8 cellular contexts compared by ENCODE assay signal in the genomic region with DNA sequence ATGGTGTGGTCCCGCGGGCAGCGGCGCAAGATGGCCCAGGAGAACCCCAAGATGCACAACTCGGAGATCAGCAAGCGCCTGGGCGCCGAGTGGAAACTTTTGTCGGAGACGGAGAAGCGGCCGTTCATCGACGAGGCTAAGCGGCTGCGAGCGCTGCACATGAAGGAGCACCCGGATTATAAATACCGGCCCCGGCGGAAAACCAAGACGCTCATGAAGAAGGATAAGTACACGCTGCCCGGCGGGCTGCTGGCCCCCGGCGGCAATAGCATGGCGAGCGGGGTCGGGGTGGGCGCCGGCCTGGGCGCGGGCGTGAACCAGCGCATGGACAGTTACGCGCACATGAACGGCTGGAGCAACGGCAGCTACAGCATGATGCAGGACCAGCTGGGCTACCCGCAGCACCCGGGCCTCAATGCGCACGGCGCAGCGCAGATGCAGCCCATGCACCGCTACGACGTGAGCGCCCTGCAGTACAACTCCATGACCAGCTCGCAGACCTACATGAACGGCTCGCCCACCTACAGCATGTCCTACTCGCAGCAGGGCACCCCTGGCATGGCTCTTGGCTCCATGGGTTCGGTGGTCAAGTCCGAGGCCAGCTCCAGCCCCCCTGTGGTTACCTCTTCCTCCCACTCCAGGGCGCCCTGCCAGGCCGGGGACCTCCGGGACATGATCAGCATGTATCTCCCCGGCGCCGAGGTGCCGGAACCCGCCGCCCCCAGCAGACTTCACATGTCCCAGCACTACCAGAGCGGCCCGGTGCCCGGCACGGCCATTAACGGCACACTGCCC. TPM values are rescaled to one million over a fixed set of nuclear protein-coding genes. Genes with fewer than 3 reads are reported as not detected.
DNase-seq lines count a peak whose midpoint lies in the region; TF ChIP-seq lines count a peak whose summit lies in the region.

No MANE protein-coding gene starts in this region.

- no peaks in the 10 kb centered on the region for H4K20me1 ChIP-seq in Karpas-422 (ENCODE audit: insufficient read depth, low read depth, low read length)

- no peak overlapping the region for H3K9ac ChIP-seq in Karpas-422 (ENCODE audit: low read length)

- H3K36me3 ChIP-seq in neutrophil (no peaks in the 10 kb centered on the region), Karpas-422 (ENCODE audit: insufficient read depth, low read length) (no peaks in the 10 kb centered on the region)

- no peak for TF ChIP-seq CTCF in neutrophil (IDR thresholded peaks at IDR 0.05)
- TF ChIP-seq CTCF in GM13977 (IDR thresholded peaks at IDR 0.05; ENCODE audit: extremely low read depth, insufficient read depth, missing control alignments) = no peak

- H3K4me2 ChIP-seq in Karpas-422 (ENCODE audit: low read depth, low read length, poor library complexity, severe bottlenecking) = no peak overlapping the region

- H3K9me3 ChIP-seq in neutrophil (no peaks in the 10 kb centered on the region), Karpas-422 (ENCODE audit: low read length) (no peaks in the 10 kb centered on the region)

- H3K79me2 ChIP-seq in Karpas-422 (ENCODE audit: low read length) = no peaks in the 10 kb centered on the region

- H3K4me1 ChIP-seq in neutrophil (ENCODE audit: control insufficient read depth in 1 of 2, insufficient read depth in 1 of 2, low read depth in 1 of 2, low read length in 1 of 2) (peaks cover 34 to 35% of the 10 kb centered on the region in 2 experiments), Karpas-422 (ENCODE audit: low read length) (peaks cover 53% of the 10 kb centered on the region)

- H3K27me3 ChIP-seq in neutrophil = peaks cover 100% of the 10 kb centered on the region
- H3K27me3 ChIP-seq in Karpas-422 (ENCODE audit: low read length) = no peaks in the 10 kb centered on the region

- H3K9me2 ChIP-seq in Karpas-422 (replicated peaks; ENCODE audit: insufficient read depth, low read length) = no peaks in the 10 kb centered on the region

- in situ Hi-C loops in GM13977 (cut with MboI; ENCODE audit: low pct_unique_long_range_greater_than_20kb, low sequenced_read_pairs, unreplicated experiment) = loop anchor here (25.0 kb wide), 1 partner anchor 550 kb away; no protein-coding TSS in a partner anchor

- H3K27ac ChIP-seq in neutrophil (no peak overlapping the region), Karpas-422 (ENCODE audit: low read length) (no peak overlapping the region)

- DNase-seq in DMS 273 (lab: John Stamatoyannopoulos, UW; ENCODE audit: unreplicated experiment) (peak; percentile 87), NCI-H2227 treated with DMSO at 0.1 percent for 48 hours (lab: John Stamatoyannopoulos, UW) (peak; percentile 51), dermis blood vessel endothelial cell (peak; percentile 27), GM13977 (ENCODE audit: low spot score) (no peak), Karpas-422 (no peak), NCI-H187 treated with DMSO at 0.1 percent for 48 hours (lab: John Stamatoyannopoulos, UW) (no peak), cerebellar nuclear complex (lab: John Stamatoyannopoulos, UW) (no peak)

- H2AFZ ChIP-seq in Karpas-422 (ENCODE audit: low read length) = no peak overlapping the region

- H3K4me3 ChIP-seq in neutrophil (ENCODE audit: low read depth in 1 of 2, low read length in 1 of 2) (peak overlapping the region; percentile 5 to 49), Karpas-422 (ENCODE audit: low read length) (no peak overlapping the region)

RNA-seq across cellular contexts. Expression of gene SOX2, which starts 1.0 kb away (rescaled TPM):
- 0.05 TPM in 1 of 2 replicates, not detected in the other for total RNA-seq in dermis blood vessel endothelial cell
- 0.51 and 0.63 TPM in 2 replicates for total RNA-seq in Karpas-422 (2014; rRNA removed; shearing (Covaris generic); ENCODE audit: low replicate concordance)

Comparison
In these comparisons a context has a peak if more than half of its experiments do, and no peak if none do; other contexts are left out.
1. DNase-seq: peak in DMS 273 (single experiment), NCI-H2227 treated with DMSO at 0.1 percent for 48 hours (single experiment) and dermis blood vessel endothelial cell (single experiment); none in GM13977 (single experiment), Karpas-422 (single experiment), NCI-H187 treated with DMSO at 0.1 percent for 48 hours (single experiment) and cerebellar nuclear complex (0 of 2).